In genomic region chr16:18993531-18993930, GRCh38 we compare ENCODE assay signal across 3 cellular contexts. TPM values are rescaled to one million over a fixed set of nuclear protein-coding genes. Genes with fewer than 3 reads are reported as not detected.
"Had no signal": no experiment of that assay in that cellular context is flagged by ENCODE, and none has a peak within 500 bp of the region (broad histone marks: within the 10 kb centered on the region; RNA-seq: fewer than 3 reads in every experiment).

No MANE protein-coding gene starts in this region.

RNA-seq across cellular contexts. Expression of gene TMC7, which starts 9.8 kb away (rescaled TPM):
- total RNA-seq: mononuclear cell had no signal
- polyA plus RNA-seq: immature natural killer cell; naive thymus-derived CD4-positive, alpha-beta T cell had no signal
